In the genomic region with DNA sequence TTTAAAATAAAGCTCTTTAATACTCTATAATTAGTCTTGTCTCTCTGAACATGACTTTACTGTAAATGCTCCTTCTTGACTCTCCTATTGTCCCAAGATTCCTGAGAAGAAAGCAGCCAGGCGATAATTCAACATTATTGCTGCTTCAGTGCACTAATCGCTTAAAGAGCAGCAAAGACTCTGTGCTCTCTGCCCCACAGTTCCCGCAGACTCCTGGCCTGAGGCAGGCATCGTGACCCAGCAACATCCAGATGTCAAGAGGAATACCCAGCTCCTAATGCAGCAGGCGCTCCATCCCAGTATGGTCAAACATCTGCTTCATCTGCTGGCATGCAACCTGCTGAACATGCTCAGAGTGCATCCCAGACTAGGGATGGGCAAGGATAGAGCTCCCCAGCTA, we compare ENCODE assay signal across 26 cellular contexts.
A peak's percentile ranks its signal among the peaks of the same experiment; 100 is the strongest.
DNase-seq lines count a peak whose midpoint lies in the region; ATAC-seq and TF ChIP-seq lines count a peak whose summit lies in the region.
"Had no signal": no experiment of that assay in that cellular context is flagged by ENCODE, and none has a peak within 500 bp of the region (broad histone marks: within the 10 kb centered on the region; RNA-seq: fewer than 3 reads in every experiment).

No MANE protein-coding gene starts in this region.

- H3K4me3 ChIP-seq in retinal pigment epithelial cell (ENCODE audit: low read length): no peak overlapping the region
- H3K4me3 ChIP-seq: heart left ventricle, stomach, thyroid gland, vagina had no signal

- no peak for ATAC-seq in GM19455 (IDR thresholded peaks at IDR 0.05; ENCODE audit: unreplicated experiment)
- ATAC-seq: activated T-cell treated with anti-CD3 and anti-CD28 coated beads, Interleukin-2, amount 50 U/mL, for 4 hours; CD8-positive, alpha-beta T cell; heart left ventricle; HepG2; left cardiac atrium had no signal

- no peak for TF ChIP-seq CTCF in retinal pigment epithelial cell (conservative IDR thresholded peaks at IDR 0.05; ENCODE audit: low read depth, low read length)

- peak; percentile 8 to 37 for DNase-seq in NCI-H524 (lab: John Stamatoyannopoulos, UW)
- no peak for DNase-seq in NCI-H524 treated with DMSO at 0.1 percent for 48 hours (lab: John Stamatoyannopoulos, UW)
- peak; percentile 1 for DNase-seq in UCSD-AML1 (lab: John Stamatoyannopoulos, UW; ENCODE audit: unreplicated experiment)
- peak; percentile 68 for DNase-seq in islet precursor cell
- DNase-seq in retinal pigment epithelial cell (ENCODE audit: low read depth): peak; percentile 72
- no peak for DNase-seq in NCI-H187 (lab: John Stamatoyannopoulos, UW)
- no peak for DNase-seq in AG20443 (ENCODE audit: low spot score)
- DNase-seq: activated CD4-positive, alpha-beta T cell treated with anti-CD3 and anti-CD28 coated beads, Interleukin-2, amount 50 U/mL, for 1 hour; activated naive CD4-positive, alpha-beta T cell; activated T-cell treated with anti-CD3 and anti-CD28 coated beads, Interleukin-2, amount 50 U/mL, for 4 hours; CD8-positive, alpha-beta T cell; DMS153; effector CD8-positive, alpha-beta T cell; GOT3; Kasumi-1; left cardiac atrium; mammary epithelial cell; NCI-H1930; small intestine; stimulated activated CD4-positive, alpha-beta T cell treated with anti-CD3 and anti-CD28 coated beads, Interleukin-1b, Interleukin-23, amount 100 ng/mL, for 48 hours; stomach; thyroid gland had no signal

Comparison
In these comparisons a context has a peak if more than half of its experiments do, and no peak if none do; other contexts are left out.
1. DNase-seq: peak in NCI-H524 (2 of 2), UCSD-AML1 (single experiment), islet precursor cell (single experiment) and retinal pigment epithelial cell (single experiment); none in NCI-H524 treated with DMSO at 0.1 percent for 48 hours (single experiment), NCI-H187 (0 of 2) and AG20443 (single experiment).